ENCODE assay signal across 9 cellular contexts in the genomic region with DNA sequence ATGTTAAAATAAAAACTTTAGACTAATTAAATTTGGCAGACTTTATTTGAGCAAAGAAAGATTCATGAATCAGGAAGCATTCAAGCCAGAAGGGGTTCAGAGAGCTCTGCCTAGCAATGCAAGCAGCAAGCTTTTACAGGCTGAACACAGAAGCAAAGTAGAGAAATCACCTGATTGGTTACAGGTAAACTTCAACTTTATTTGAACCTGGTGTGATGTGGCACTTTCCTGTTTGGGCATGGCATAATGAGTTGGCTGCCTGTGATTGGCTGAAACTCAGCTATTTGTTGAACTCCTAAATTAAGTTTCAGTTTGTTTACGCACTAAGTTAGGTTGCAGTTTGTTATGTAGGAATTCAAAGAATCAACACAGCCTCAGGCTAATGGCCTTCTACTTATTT.
DNase-seq lines count a peak whose midpoint lies in the region; ATAC-seq and TF ChIP-seq lines count a peak whose summit lies in the region.
"Had no signal": no experiment of that assay in that cellular context is flagged by ENCODE, and none has a peak within 500 bp of the region (broad histone marks: within the 10 kb centered on the region; RNA-seq: fewer than 3 reads in every experiment).

No MANE protein-coding gene starts in this region.

- TF ChIP-seq POLR2A in heart left ventricle (IDR thresholded peaks at IDR 0.05), result no peak

- H3K9me3 ChIP-seq in heart left ventricle, result peaks cover 0 to 3% (median 0%) of the 10 kb centered on the region in 12 donors

- H3K4me1 ChIP-seq in heart left ventricle, result peaks cover 0 to 28% (median 9%) of the 10 kb centered on the region in 12 donors

- TF ChIP-seq CTCF in GM10266 (IDR thresholded peaks at IDR 0.05; ENCODE audit: control insufficient read depth, insufficient read depth, low read depth, missing control alignments), result no peak
- no peak for TF ChIP-seq CTCF in heart left ventricle (IDR thresholded peaks at IDR 0.05)

- no peak overlapping the region for H3K4me3 ChIP-seq in heart left ventricle

- H3K36me3 ChIP-seq in heart left ventricle, result no peaks in the 10 kb centered on the region

- ATAC-seq in HG02642 (IDR thresholded peaks at IDR 0.05; ENCODE audit: poor library complexity, unreplicated experiment), result peak; percentile 54
- ATAC-seq in HG03439 (IDR thresholded peaks at IDR 0.05; ENCODE audit: unreplicated experiment), result no peak
- no peak for ATAC-seq in heart left ventricle

- intact Hi-C loops in heart left ventricle (cut with DNase I), result no loop called here

- DNase-seq in GM10266 (ENCODE audit: extremely low spot score) (peak; percentile 31), kidney glomerular epithelial cell (lab: John Stamatoyannopoulos, UW) (peak; percentile 34), NCI-H69 (lab: John Stamatoyannopoulos, UW) (no peak), retina (no peak), heart left ventricle (no peak)
- peak; percentile 32 for DNase-seq in activated CD4-positive, alpha-beta T cell treated with anti-CD3 and anti-CD28 coated beads for 48 hours
- DNase-seq: NCI-H524 had no signal

- H3K27me3 ChIP-seq in heart left ventricle, result no peaks in the 10 kb centered on the region

- H3K27ac ChIP-seq in heart left ventricle, result no peak overlapping the region

- 83 to 100% (median 98%) methylated on average over 1 of the region's 1 CpG for WGBS in heart left ventricle, 4 donors

Comparison
In these comparisons a context has a peak if more than half of its experiments do, and no peak if none do; other contexts are left out.
1. DNase-seq: peak in GM10266 (single experiment), activated CD4-positive, alpha-beta T cell treated with anti-CD3 and anti-CD28 coated beads for 48 hours (single experiment) and kidney glomerular epithelial cell (single experiment); none in NCI-H69 (single experiment), retina (single experiment) and heart left ventricle (0 of 5).